ENCODE assay signal across 21 cellular contexts in the genomic region with DNA sequence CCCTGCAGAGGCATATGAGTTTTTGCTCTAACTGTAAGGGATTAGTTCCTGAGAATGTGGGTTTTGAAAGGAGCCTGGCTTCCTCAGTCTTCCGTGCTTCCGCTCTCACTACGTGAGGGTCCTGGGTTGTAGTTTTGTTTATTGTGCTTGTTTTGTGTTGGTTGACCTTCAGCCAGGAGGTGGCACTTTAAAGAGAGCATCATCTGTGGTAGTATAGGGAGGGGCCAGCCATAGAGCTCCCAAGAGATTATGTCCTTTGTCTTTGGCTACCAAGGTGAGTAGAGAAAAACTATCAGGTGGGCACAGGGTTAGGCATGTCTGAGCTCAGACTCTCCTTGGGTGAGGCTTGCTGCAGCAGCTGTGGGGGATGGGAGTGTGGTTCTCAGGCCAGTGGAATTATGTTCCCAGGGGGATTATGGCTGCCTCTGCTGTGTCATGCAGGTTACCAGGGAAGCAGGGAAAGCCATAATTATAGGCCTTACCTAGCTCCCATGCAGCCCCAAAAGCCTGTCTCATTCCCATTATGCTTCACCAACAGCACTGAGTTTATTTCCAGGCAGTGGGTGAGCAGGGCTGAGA. TPM values are rescaled to one million over a fixed set of nuclear protein-coding genes. Genes with fewer than 3 reads are reported as not detected.
DNase-seq lines count a peak whose midpoint lies in the region; ATAC-seq and TF ChIP-seq lines count a peak whose summit lies in the region.
"Had no signal": no experiment of that assay in that cellular context is flagged by ENCODE, and none has a peak within 500 bp of the region (broad histone marks: within the 10 kb centered on the region; RNA-seq: fewer than 3 reads in every experiment).

No MANE protein-coding gene starts in this region.

- no peak for TF ChIP-seq CTCF in natural killer cell (IDR thresholded peaks at IDR 0.05)

- no peak overlapping the region for H3K9ac ChIP-seq in iPS-18a (ENCODE audit: low read length)

- no peaks in the 10 kb centered on the region for H3K9me3 Mint-ChIP-seq in natural killer cell
- H3K9me3 Mint-ChIP-seq: neural crest cell; stimulated activated naive CD8-positive, alpha-beta T cell treated with anti-CD3 and anti-CD28 coated beads, Interleukin-15, Interleukin-2, amounts not matched to agents 100 ng/mL and 50 ng/mL, for 24 hours had no signal

- no peak for ATAC-seq in natural killer cell
- ATAC-seq in activated CD4-positive, CD25-positive, alpha-beta regulatory T cell treated with anti-CD3 and anti-CD28 coated beads, Interleukin-2, amount 50 U/mL, for 24 hours, result no peak
- ATAC-seq: left lung, mucosa of descending colon had no signal

- peak; percentile 26 for DNase-seq in ELF-1 (ENCODE audit: low read depth, low spot score)
- DNase-seq in NCI-H1105 (lab: John Stamatoyannopoulos, UW), result peak; percentile 60
- peak; percentile 23 for DNase-seq in NCI-H82 treated with DMSO at 0.1 percent for 48 hours (lab: John Stamatoyannopoulos, UW; ENCODE audit: unreplicated experiment)
- DNase-seq in DMS 273 treated with DMSO at 0.1 percent for 48 hours (lab: John Stamatoyannopoulos, UW), result no peak
- no peak for DNase-seq in stimulated activated CD4-positive, alpha-beta T cell treated with anti-CD3 and anti-CD28 coated beads, Interleukin-4, amount 100 ng/mL, for 24 hours
- no peak for DNase-seq in natural killer cell
- DNase-seq: activated CD4-positive, alpha-beta T cell treated with anti-CD3 and anti-CD28 coated beads, Interleukin-2, amount 50 U/mL, for 4 hours; activated gamma-delta T cell; CD4-positive, alpha-beta memory T cell; left lung; mucosa of descending colon; NCI-H1092 treated with DMSO at 0.1 percent for 48 hours; NCI-H510A treated with DMSO at 0.1 percent for 48 hours; small intestine; stimulated activated CD4-positive, alpha-beta T cell treated with anti-CD3 and anti-CD28 coated beads, Interleukin-4, amount 100 ng/mL, for 1 hour; transverse colon had no signal

- no peak overlapping the region for H3K4me3 ChIP-seq in iPS-18a (ENCODE audit: low read length)
- H3K4me3 ChIP-seq: coronary artery, left lung, mucosa of descending colon, transverse colon had no signal

- no peaks in the 10 kb centered on the region for H3K9me3 ChIP-seq in iPS-18a (ENCODE audit: control insufficient read depth, low read depth, low read length)
- H3K9me3 ChIP-seq: left lung, mucosa of descending colon, transverse colon had no signal

- H3K4me1 ChIP-seq in iPS-18a (ENCODE audit: control insufficient read depth, low read depth, low read length), result peaks cover 11% of the 10 kb centered on the region
- H3K4me1 ChIP-seq: left lung, transverse colon had no signal

- H3K36me3 ChIP-seq in iPS-18a (ENCODE audit: control insufficient read depth, low read depth, low read length), result no peaks in the 10 kb centered on the region
- H3K36me3 ChIP-seq: left lung, transverse colon had no signal

- H3K4me3 Mint-ChIP-seq in natural killer cell, result no peak overlapping the region
- H3K4me3 Mint-ChIP-seq: CD4-positive, alpha-beta memory T cell; neural crest cell; stimulated activated naive CD8-positive, alpha-beta T cell treated with anti-CD3 and anti-CD28 coated beads, Interleukin-15, Interleukin-2, amounts not matched to agents 100 ng/mL and 50 ng/mL, for 24 hours had no signal

- H3K4me1 Mint-ChIP-seq in natural killer cell, result peaks cover 7% of the 10 kb centered on the region in 2 donors
- H3K4me1 Mint-ChIP-seq: CD4-positive, alpha-beta memory T cell; neural crest cell had no signal

- intact Hi-C loops in natural killer cell (cut with micrococcal nuclease), result no loop called here

- peaks cover 5 to 9% of the 10 kb centered on the region in 2 donors for H3K27me3 Mint-ChIP-seq in natural killer cell (ENCODE audit: low read depth in 2 of 2)

- no peak overlapping the region for H3K27ac Mint-ChIP-seq in natural killer cell
- H3K27ac Mint-ChIP-seq: CD4-positive, alpha-beta memory T cell; stimulated activated naive CD8-positive, alpha-beta T cell treated with anti-CD3 and anti-CD28 coated beads, Interleukin-15, Interleukin-2, amounts not matched to agents 100 ng/mL and 50 ng/mL, for 24 hours had no signal

- no peaks in the 10 kb centered on the region for H3K27me3 ChIP-seq in iPS-18a (ENCODE audit: control insufficient read depth, insufficient read depth, low read length)
- H3K27me3 ChIP-seq: left lung, transverse colon had no signal

- peak overlapping the region; percentile 64 for H3K27ac ChIP-seq in iPS-18a (ENCODE audit: low read length)
- H3K27ac ChIP-seq: coronary artery, left lung, transverse colon had no signal

- H3K36me3 Mint-ChIP-seq in natural killer cell, result no peaks in the 10 kb centered on the region
- H3K36me3 Mint-ChIP-seq: CD4-positive, alpha-beta memory T cell had no signal

RNA-seq across cellular contexts. Expression of a gene that starts 23.5 kb away (rescaled TPM):
- total RNA-seq in natural killer cell, result not detected
- total RNA-seq: CD4-positive, alpha-beta memory T cell; neural crest cell had no signal

Comparison
In these comparisons a context has a peak if more than half of its experiments do, and no peak if none do; other contexts are left out.
1. DNase-seq: peak in ELF-1 (single experiment), NCI-H1105 (single experiment) and NCI-H82 treated with DMSO at 0.1 percent for 48 hours (single experiment); none in DMS 273 treated with DMSO at 0.1 percent for 48 hours (single experiment), stimulated activated CD4-positive, alpha-beta T cell treated with anti-CD3 and anti-CD28 coated beads, Interleukin-4, amount 100 ng/mL, for 24 hours (single experiment) and natural killer cell (single experiment).